Comparison of ENCODE assay signal across 18 cellular contexts in the genomic region with DNA sequence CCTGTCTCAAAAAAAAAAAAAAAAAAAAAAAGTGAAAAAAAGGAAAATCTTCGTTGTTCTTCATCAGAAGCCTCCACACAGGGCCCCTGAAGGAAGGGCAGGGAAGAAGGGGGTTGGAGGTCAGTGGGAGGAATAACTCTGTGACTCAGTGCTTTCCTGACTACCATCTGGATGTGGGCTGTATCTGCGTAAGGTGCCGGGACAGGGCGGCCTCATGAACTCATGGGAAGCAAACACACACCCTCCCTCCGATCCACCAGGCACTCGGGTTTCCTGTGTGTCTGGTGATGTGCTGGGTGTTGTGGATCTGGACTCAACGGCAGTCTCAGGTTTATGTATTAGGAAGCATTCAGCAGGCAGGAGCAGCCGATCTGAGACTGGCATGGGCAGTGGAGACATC.
"Had no signal": no experiment of that assay in that cellular context is flagged by ENCODE, and none has a peak within 500 bp of the region (broad histone marks: within the 10 kb centered on the region; RNA-seq: fewer than 3 reads in every experiment).

No MANE protein-coding gene starts in this region.

- H3K4me1 ChIP-seq: adrenal gland, gastroesophageal sphincter, left ventricle myocardium inferior, psoas muscle, spleen, upper lobe of right lung had no signal

- DNase-seq: activated gamma-delta T cell treated with Interleukin-2 at 50 U/mL for 16 hours; adrenal gland; caudate nucleus; effector CD4-positive, alpha-beta T cell; kidney; left ventricle myocardium inferior; mesendoderm; psoas muscle; right lobe of liver; SJCRH30; spleen; testis; upper lobe of right lung; WERI-Rb-1 had no signal

- H3K4me3 ChIP-seq: adrenal gland, coronary artery, gastroesophageal sphincter, left ventricle myocardium inferior, psoas muscle, right lobe of liver, SJCRH30, spleen, testis, upper lobe of right lung had no signal

- H3K27ac ChIP-seq: adrenal gland, coronary artery, epithelial cell of prostate, gastroesophageal sphincter, left ventricle myocardium inferior, psoas muscle, right lobe of liver, SJCRH30, spleen, testis, upper lobe of right lung, WERI-Rb-1 had no signal

- ATAC-seq: gastroesophageal sphincter, right lobe of liver, upper lobe of right lung had no signal

- H3K4me3 Mint-ChIP-seq: stimulated activated naive CD8-positive, alpha-beta T cell treated with anti-CD3 and anti-CD28 coated beads, Interleukin-15, Interleukin-2, amounts not matched to agents 100 ng/mL and 50 ng/mL, for 24 hours had no signal

- H3K9me3 ChIP-seq: adrenal gland, gastroesophageal sphincter, left ventricle myocardium inferior, psoas muscle, right lobe of liver, SJCRH30, spleen, testis, upper lobe of right lung had no signal

- H3K36me3 ChIP-seq: adrenal gland, gastroesophageal sphincter, left ventricle myocardium inferior, right lobe of liver, SJCRH30, spleen, upper lobe of right lung, WERI-Rb-1 had no signal

- H3K9me3 Mint-ChIP-seq: stimulated activated naive CD8-positive, alpha-beta T cell treated with anti-CD3 and anti-CD28 coated beads, Interleukin-15, Interleukin-2, amounts not matched to agents 100 ng/mL and 50 ng/mL, for 24 hours had no signal

- H3K27me3 Mint-ChIP-seq: stimulated activated naive CD8-positive, alpha-beta T cell treated with anti-CD3 and anti-CD28 coated beads, Interleukin-15, Interleukin-2, amounts not matched to agents 100 ng/mL and 50 ng/mL, for 24 hours had no signal

- H3K27me3 ChIP-seq: adrenal gland, gastroesophageal sphincter, right lobe of liver, SJCRH30, spleen, testis, upper lobe of right lung had no signal
